Comparison of ENCODE assay signal across 8 cellular contexts in the genomic region with DNA sequence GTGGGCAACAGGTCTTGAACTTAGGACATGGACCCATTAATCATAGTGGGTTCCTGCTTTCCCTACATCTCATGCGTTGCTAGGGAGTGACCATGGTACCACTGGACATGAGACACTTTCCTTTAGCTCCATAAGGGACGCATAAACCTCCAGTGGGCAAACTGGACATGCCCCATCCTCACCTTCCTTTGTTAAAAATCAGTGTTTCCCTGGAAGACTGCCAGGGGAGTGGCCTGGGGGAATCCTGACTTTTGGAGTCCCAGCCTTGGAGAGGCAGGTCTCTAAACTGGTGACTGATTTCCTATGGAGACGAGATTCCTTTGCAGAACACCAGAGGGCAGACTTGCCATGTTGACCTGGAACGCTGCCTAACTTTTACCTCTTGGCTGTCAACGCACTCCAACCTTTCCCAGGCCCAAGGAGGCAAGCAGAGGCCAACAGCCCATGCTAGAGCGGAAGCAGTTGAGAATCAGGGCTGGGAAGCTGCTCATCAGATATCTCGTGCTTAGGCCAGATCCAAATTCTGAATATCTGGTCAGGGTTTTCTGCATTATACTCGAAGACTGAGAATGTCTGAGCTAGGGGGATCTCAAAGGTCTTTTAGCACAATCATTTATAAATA. TPM values are rescaled to one million over a fixed set of nuclear protein-coding genes. Genes with fewer than 3 reads are reported as not detected.
DNase-seq lines count a peak whose midpoint lies in the region; ATAC-seq and TF ChIP-seq lines count a peak whose summit lies in the region.

No MANE protein-coding gene starts in this region.

- H2AK5ac ChIP-seq in H9 (ENCODE audit: insufficient read length, low read length) = no peak overlapping the region

- H2BK12ac ChIP-seq in H9 (ENCODE audit: insufficient read length, low read depth, low read length) = no peak overlapping the region

- ATAC-seq in WTC11 = peak; percentile 85
- peak; percentile 93 for ATAC-seq in left lung
- ATAC-seq in GM19463 (IDR thresholded peaks at IDR 0.05; ENCODE audit: unreplicated experiment) = no peak

- H3K36me3 Mint-ChIP-seq in H9 (ENCODE audit: insufficient read depth in 1 of 3, low read depth in 3 of 3) (no peaks in the 10 kb centered on the region), WTC11 (no peaks in the 10 kb centered on the region)

- H3K9ac ChIP-seq in H9 (ENCODE audit: extremely low read depth, insufficient read length, low read length) = no peak overlapping the region

- peaks cover 4% of the 10 kb centered on the region; the same call in 1 of the 2 replicates for H3K4me1 ChIP-seq in H9 (ENCODE audit: insufficient read depth, low read length)
- peaks cover 0 to 10% of the 10 kb centered on the region in 2 donors for H3K4me1 ChIP-seq in left lung

- H2BK15ac ChIP-seq in H9 (ENCODE audit: low read depth, low read length) = no peak overlapping the region

- TF ChIP-seq CTCF in H9 (conservative IDR thresholded peaks at IDR 0.05) (peak; percentile 90), WTC11 (IDR thresholded peaks at IDR 0.05) (peak; percentile 63; the same call in 1 of the 2 replicates), choroid plexus epithelial cell (conservative IDR thresholded peaks at IDR 0.05; ENCODE audit: low read depth, low read length) (peak; percentile 86), left lung (IDR thresholded peaks at IDR 0.05) (peak; percentile 74 to 89)

- H3K9me3 Mint-ChIP-seq in H9 (no peaks in the 10 kb centered on the region), WTC11 (no peaks in the 10 kb centered on the region)

- H3K4me1 Mint-ChIP-seq in H9 = peaks cover 5 to 6% of the 10 kb centered on the region in 2 experiments; a peak in 3 of 4 replicates
- H3K4me1 Mint-ChIP-seq in WTC11 = 0 out of 2 replicates have a peak, but pooled peaks cover 4% of the 10 kb centered on the region

- no peak overlapping the region for H3K27ac Mint-ChIP-seq in H9
- no peak overlapping the region for H3K27ac Mint-ChIP-seq in WTC11

- intact Hi-C loops in left lung (cut with DNase I) = loop anchor here in 1 of 2 donors (5.0 kb wide), 1 partner anchor 98 kb away; no protein-coding TSS in a partner anchor

- no peaks in the 10 kb centered on the region for H4K20me1 ChIP-seq in H9 (ENCODE audit: control insufficient read depth, insufficient read depth, insufficient read length)

- H2BK20ac ChIP-seq in H9 (ENCODE audit: low read depth, low read length, poor library complexity, severe bottlenecking) = no peak overlapping the region

- no peak overlapping the region for H3K4me3 ChIP-seq in choroid plexus epithelial cell (ENCODE audit: low read depth, low read length)
- no peak overlapping the region for H3K4me3 ChIP-seq in left lung

- no peak overlapping the region for H4K8ac ChIP-seq in H9 (replicated peaks; ENCODE audit: insufficient read length, low read depth, low read length)

- H4K91ac ChIP-seq in H9 (ENCODE audit: insufficient read length, low read depth, low read length) = no peak overlapping the region

- H3K14ac ChIP-seq in H9 (ENCODE audit: insufficient read depth, low read length) = no peak overlapping the region

- no peak overlapping the region for H3K4me3 Mint-ChIP-seq in H9
- H3K4me3 Mint-ChIP-seq in WTC11 = no peak overlapping the region

- H3K79me1 ChIP-seq in H9 (ENCODE audit: insufficient read depth, low read depth, low read length, poor library complexity, severe bottlenecking) = no peaks in the 10 kb centered on the region

- H3K23me2 ChIP-seq in H9 (ENCODE audit: insufficient read length, low read depth, low read length, poor library complexity, severe bottlenecking) = no peaks in the 10 kb centered on the region

- H3K27me3 Mint-ChIP-seq in H9 (ENCODE audit: low read depth) (no peaks in the 10 kb centered on the region; the same call in 1 of the 2 replicates), WTC11 (ENCODE audit: low read depth) (no peaks in the 10 kb centered on the region; the same call in 1 of the 2 replicates)

- no peaks in the 10 kb centered on the region for H3K36me3 ChIP-seq in left lung

- H3K27ac ChIP-seq in H9 (ENCODE audit: insufficient read length, low read depth, low read length) (no peak overlapping the region), left lung (no peak overlapping the region)

- H3K18ac ChIP-seq in H9 (ENCODE audit: insufficient read length, low read depth, low read length) = no peak overlapping the region

- no peak overlapping the region for H3K4me2 ChIP-seq in H9 (ENCODE audit: insufficient read depth, insufficient read length, low read length)

- CTCF ChIA-PET in WTC11 (lab: Charles Lee) = interaction anchor here (0.6 to 12.3 kb wide), 21 partner anchors 12 to 188 kb away, joined by 3 to 291 read pairs (median 4); partner anchors contain the start of genes CX3CR1, GORASP1 and TTC21A

- DNase-seq in DMS 273 treated with DMSO at 0.1 percent for 48 hours (lab: John Stamatoyannopoulos, UW) = peak; percentile 39
- peak; percentile 84 for DNase-seq in H9
- DNase-seq in NCI-H2171 (lab: John Stamatoyannopoulos, UW) = peak; percentile 20
- DNase-seq in WTC11 (ENCODE audit: low spot score) = peak; percentile 73
- DNase-seq in choroid plexus epithelial cell (ENCODE audit: low read depth) = peak; percentile 85
- peak in 1 of 2 donors; percentile 63 for DNase-seq in left lung
- DNase-seq in stimulated activated CD8-positive, alpha-beta memory T cell treated with anti-CD3 and anti-CD28 coated beads, Interleukin-12 subunit alpha, Interleukin-12 subunit beta, amount 100 ng/mL, for 1 hour (ENCODE audit: low read depth) = peak; percentile 23

- no peak overlapping the region for H4K5ac ChIP-seq in H9 (ENCODE audit: insufficient read length, low read depth, low read length)

- no CpG with 5 or more reads among the region's 8 CpGs for WGBS in H9 (ENCODE audit: extremely low coverage, insufficient read length, low lambda C conversion rate)

- H3K23ac ChIP-seq in H9 (ENCODE audit: insufficient read length, low read depth, low read length) = no peak overlapping the region

- POLR2A ChIA-PET in WTC11 (lab: Charles Lee) = interaction anchor here (0.6 kb wide), 1 partner anchor 98 kb away, joined by 3 read pairs; no protein-coding TSS in a partner anchor

- no peak overlapping the region for H3T11ph ChIP-seq in H9 (ENCODE audit: low read length)

- H2AFZ ChIP-seq in H9 (ENCODE audit: low read length) = no peak overlapping the region

- no peaks in the 10 kb centered on the region for H3K27me3 ChIP-seq in H9 (ENCODE audit: insufficient read depth, low read length)
- H3K27me3 ChIP-seq in left lung = no peaks in the 10 kb centered on the region

- no peak overlapping the region for H2BK5ac ChIP-seq in H9 (ENCODE audit: insufficient read length, low read length)

- no peak overlapping the region for H3K56ac ChIP-seq in H9 (ENCODE audit: insufficient read length, low read depth, low read length)

- H2BK120ac ChIP-seq in H9 (ENCODE audit: low read depth, low read length, poor library complexity, severe bottlenecking) = no peak overlapping the region

- H3K4ac ChIP-seq in H9 (ENCODE audit: low read depth, low read length) = no peak overlapping the region

- no peaks in the 10 kb centered on the region for H3K79me2 ChIP-seq in H9 (ENCODE audit: insufficient read depth, low read length)

- no peaks in the 10 kb centered on the region for H3K9me3 ChIP-seq in H9 (ENCODE audit: control insufficient read depth, low read depth, low read length)
- no peaks in the 10 kb centered on the region for H3K9me3 ChIP-seq in left lung

TF ChIP-seq in WTC11, 78 proteins besides CTCF, POLR2A, EP300 and RAD21:
- TF ChIP-seq GABPB1 (CRISPR knock-in tag; IDR thresholded peaks at IDR 0.05) (no peak), ZNF281 (CRISPR knock-in tag; IDR thresholded peaks at IDR 0.05) (no peak), JUN (CRISPR knock-in tag; IDR thresholded peaks at IDR 0.05) (no peak), NFATC4 (CRISPR knock-in tag; IDR thresholded peaks at IDR 0.05) (no peak), FOXJ3 (CRISPR knock-in tag; IDR thresholded peaks at IDR 0.05; ENCODE audit: borderline replicate concordance) (no peak), HMGA2 (CRISPR knock-in tag; IDR thresholded peaks at IDR 0.05) (no peak)
- TF ChIP-seq, protein P1, sequence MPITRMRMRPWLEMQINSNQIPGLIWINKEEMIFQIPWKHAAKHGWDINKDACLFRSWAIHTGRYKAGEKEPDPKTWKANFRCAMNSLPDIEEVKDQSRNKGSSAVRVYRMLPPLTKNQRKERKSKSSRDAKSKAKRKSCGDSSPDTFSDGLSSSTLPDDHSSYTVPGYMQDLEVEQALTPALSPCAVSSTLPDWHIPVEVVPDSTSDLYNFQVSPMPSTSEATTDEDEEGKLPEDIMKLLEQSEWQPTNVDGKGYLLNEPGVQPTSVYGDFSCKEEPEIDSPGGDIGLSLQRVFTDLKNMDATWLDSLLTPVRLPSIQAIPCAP (CRISPR knock-in tag; IDR thresholded peaks at IDR 0.05) = no peak

RNA-seq across cellular contexts. Expression of gene XIRP1, which starts 2.6 kb away (rescaled TPM):
- not detected in 2 replicates for total RNA-seq in H9 (2021)
- not detected in 3 replicates for total RNA-seq in WTC11 (2021)
- total RNA-seq in left lung = under 1 TPM; 0.09 to 0.18 TPM

RNA-seq across cellular contexts. Expression of gene CSRNP1, which starts 36.4 kb away (rescaled TPM):
- total RNA-seq in H9 (2021) (8.2 and 8.5 TPM in 2 replicates), WTC11 (2021) (8.0 to 8.7 TPM (median 8.5 TPM) in 3 replicates), left lung (10 to 100 TPM; 24.1 to 33.7 TPM)
